ENCODE assay signal across 1 cellular context in genomic region chr3:114706591-114707224, GRCh38.
TF ChIP-seq lines count a peak whose summit lies in the region.

No MANE protein-coding gene starts in this region.

TF ChIP-seq in HepG2, 621 proteins besides CTCF, POLR2A, EP300 and RAD21 (continued from another document and continues in another):
- TF ChIP-seq ARID3A (IDR thresholded peaks at IDR 0.05; ENCODE audit: low read depth, low read length) (peak; percentile 82), CEBPZ (IDR thresholded peaks at IDR 0.05; ENCODE audit: low read length) (no peak), HES4 (CRISPR knock-in tag; IDR thresholded peaks at IDR 0.05; ENCODE audit: borderline replicate concordance) (no peak), ZNF260 (CRISPR knock-in tag; IDR thresholded peaks at IDR 0.05; ENCODE audit: borderline replicate concordance, low read depth) (no peak), ATAD3A (CRISPR knock-in tag; IDR thresholded peaks at IDR 0.05) (no peak), NFATC3 (CRISPR knock-in tag; IDR thresholded peaks at IDR 0.05) (no peak), PITX1 (CRISPR knock-in tag; IDR thresholded peaks at IDR 0.05) (peak; percentile 90), ZNF850 (CRISPR knock-in tag; conservative IDR thresholded peaks at IDR 0.05) (no peak), CEBPG (CRISPR knock-in tag; IDR thresholded peaks at IDR 0.05) (peak; percentile 88), CREB1 (IDR thresholded peaks at IDR 0.05) (peak; percentile 39), CREB1 (CRISPR knock-in tag; IDR thresholded peaks at IDR 0.05) (peak; percentile 60; the same call in 1 of the 2 replicates), HNRNPUL1 (IDR thresholded peaks at IDR 0.05; ENCODE audit: low read depth, low read length) (no peak), ASH2L (IDR thresholded peaks at IDR 0.05; ENCODE audit: insufficient read length, low read depth, low read length) (no peak), KAT2B (IDR thresholded peaks at IDR 0.05; ENCODE audit: borderline replicate concordance, low read depth, low read length) (no peak), SMC3 (IDR thresholded peaks at IDR 0.05; ENCODE audit: low read length) (0 out of 2 replicates have a peak, but pooled peaks have one; percentile 2), MLX (CRISPR knock-in tag; IDR thresholded peaks at IDR 0.05) (0 out of 2 replicates have a peak, but pooled peaks have one; percentile 28), SSRP1 (CRISPR knock-in tag; IDR thresholded peaks at IDR 0.05) (0 out of 2 replicates have a peak, but pooled peaks have one; percentile 41), EED (CRISPR knock-in tag; IDR thresholded peaks at IDR 0.05) (no peak), DPF2 (CRISPR knock-in tag; IDR thresholded peaks at IDR 0.05; ENCODE audit: borderline replicate concordance, low read depth) (peak; percentile 78), NR2F2 (IDR thresholded peaks at IDR 0.05; ENCODE audit: borderline replicate concordance, low read depth) (peak; percentile 93), ZSCAN5A (CRISPR knock-in tag; IDR thresholded peaks at IDR 0.05; ENCODE audit: borderline replicate concordance) (no peak), KAT7 (CRISPR knock-in tag; IDR thresholded peaks at IDR 0.05; ENCODE audit: borderline replicate concordance) (no peak), ZNF564 (CRISPR knock-in tag; IDR thresholded peaks at IDR 0.05) (no peak), MTF2 (CRISPR knock-in tag; IDR thresholded peaks at IDR 0.05; ENCODE audit: borderline replicate concordance) (no peak), TAF15 (IDR thresholded peaks at IDR 0.05; ENCODE audit: low read depth, low read length, poor library complexity, severe bottlenecking) (no peak), ZNF761 (CRISPR knock-in tag; conservative IDR thresholded peaks at IDR 0.05) (no peak), ZNF234 (CRISPR knock-in tag; conservative IDR thresholded peaks at IDR 0.05) (no peak), ZFP91 (CRISPR knock-in tag; IDR thresholded peaks at IDR 0.05; ENCODE audit: borderline replicate concordance) (no peak), AKAP8 (CRISPR knock-in tag; IDR thresholded peaks at IDR 0.05) (no peak), ZNF563 (CRISPR knock-in tag; IDR thresholded peaks at IDR 0.05) (no peak), DNMT3B (CRISPR knock-in tag; conservative IDR thresholded peaks at IDR 0.05) (peak; percentile 63; the same call in 1 of the 2 replicates), HMGXB4 (CRISPR knock-in tag; IDR thresholded peaks at IDR 0.05; ENCODE audit: borderline replicate concordance in 1 of 2, low read depth in 1 of 2) (peak; percentile 34 to 69; a peak in 3 of 4 replicates), ZNF552 (CRISPR knock-in tag; IDR thresholded peaks at IDR 0.05; ENCODE audit: borderline replicate concordance) (no peak), ZNF253 (CRISPR knock-in tag; IDR thresholded peaks at IDR 0.05; ENCODE audit: borderline replicate concordance) (no peak), MZF1 (CRISPR knock-in tag; IDR thresholded peaks at IDR 0.05; ENCODE audit: borderline replicate concordance) (no peak), TCF7L2 (IDR thresholded peaks at IDR 0.05; ENCODE audit: low read depth, low read length) (no peak), CBX5 (CRISPR knock-in tag; IDR thresholded peaks at IDR 0.05; ENCODE audit: borderline replicate concordance) (no peak), SOX6 (IDR thresholded peaks at IDR 0.05) (no peak), SOX6 (CRISPR knock-in tag; IDR thresholded peaks at IDR 0.05) (peak; percentile 93), ZNF670 (CRISPR knock-in tag; IDR thresholded peaks at IDR 0.05; ENCODE audit: borderline replicate concordance) (no peak), RBM22 (optimal IDR thresholded peaks at IDR 0.05; ENCODE audit: low read length) (no peak), ZNF792 (CRISPR knock-in tag; IDR thresholded peaks at IDR 0.05) (peak; percentile 77; the same call in 1 of the 2 replicates), SALL1 (CRISPR knock-in tag; IDR thresholded peaks at IDR 0.05) (peak; percentile 71; the same call in 1 of the 2 replicates), ARNT2 (CRISPR knock-in tag; IDR thresholded peaks at IDR 0.05; ENCODE audit: low read depth) (no peak), POLR2AphosphoS5 (IDR thresholded peaks at IDR 0.05; ENCODE audit: low read depth, low read length) (no peak), FOXM1 (CRISPR knock-in tag; IDR thresholded peaks at IDR 0.05) (no peak), RORA (CRISPR knock-in tag; IDR thresholded peaks at IDR 0.05) (no peak), ZNF770 (CRISPR knock-in tag; IDR thresholded peaks at IDR 0.05) (no peak), YEATS4 (CRISPR knock-in tag; IDR thresholded peaks at IDR 0.05; ENCODE audit: borderline replicate concordance) (peak; percentile 39; the same call in 1 of the 2 replicates), ZNF660 (CRISPR knock-in tag; IDR thresholded peaks at IDR 0.05; ENCODE audit: borderline replicate concordance, low read depth) (no peak), ZNF841 (CRISPR knock-in tag; IDR thresholded peaks at IDR 0.05; ENCODE audit: borderline replicate concordance) (no peak), IRX3 (CRISPR knock-in tag; IDR thresholded peaks at IDR 0.05; ENCODE audit: borderline replicate concordance, low read depth) (no peak), MLXIP (CRISPR knock-in tag; IDR thresholded peaks at IDR 0.05; ENCODE audit: borderline replicate concordance) (no peak), NR2C2 (CRISPR knock-in tag; IDR thresholded peaks at IDR 0.05; ENCODE audit: borderline replicate concordance) (peak; percentile 71; the same call in 1 of the 2 replicates), FOXA1 (IDR thresholded peaks at IDR 0.05) (peak; percentile 33; the same call in 1 of the 2 replicates), FOXA1 (CRISPR knock-in tag; IDR thresholded peaks at IDR 0.05) (peak; percentile 95), ZNF543 (CRISPR knock-in tag; IDR thresholded peaks at IDR 0.05) (no peak)
